Comparison of ENCODE assay signal across 8 cellular contexts in genomic region chr19:41264581-41265375, GRCh38. TPM values are rescaled to one million over a fixed set of nuclear protein-coding genes. Genes with fewer than 3 reads are reported as not detected.
A peak's percentile ranks its signal among the peaks of the same experiment; 100 is the strongest.
DNase-seq lines count a peak whose midpoint lies in the region; ATAC-seq, FAIRE-seq and TF ChIP-seq lines count a peak whose summit lies in the region.

No MANE protein-coding gene starts in this region.

- peak overlapping the region; percentile 91 for H3K4me2 ChIP-seq in GM23338
- H3K4me2 ChIP-seq in PC-3 (ENCODE audit: low read length): peak overlapping the region; percentile 80

- peak overlapping the region; percentile 94 for H3K4me3 Mint-ChIP-seq in GM23338

- H3K27ac Mint-ChIP-seq in GM23338: peak overlapping the region; percentile 99

- peaks cover 49% of the 10 kb centered on the region for H3K36me3 Mint-ChIP-seq in GM23338 (ENCODE audit: low read depth)

- H3K9me2 ChIP-seq in GM23338 (ENCODE audit: insufficient read depth): no peaks in the 10 kb centered on the region
- H3K9me2 ChIP-seq in PC-3 (replicated peaks; ENCODE audit: low read length): no peaks in the 10 kb centered on the region

- no peaks in the 10 kb centered on the region; the same call in 1 of the 3 replicates for H3K9me3 Mint-ChIP-seq in GM23338

- H3K4me1 ChIP-seq in BE2C (no peaks in the 10 kb centered on the region), GM23338 (ENCODE audit: insufficient read depth) (peaks cover 7% of the 10 kb centered on the region), PC-3 (ENCODE audit: insufficient read depth, low read length) (peaks cover 16% of the 10 kb centered on the region)

- H2AFZ ChIP-seq in GM23338: no peak overlapping the region
- peak overlapping the region; percentile 74 for H2AFZ ChIP-seq in PC-3 (ENCODE audit: low read length)

- H3K27me3 Mint-ChIP-seq in GM23338 (ENCODE audit: insufficient read depth, low read depth, poor library complexity): peaks cover 22% of the 10 kb centered on the region

- peak; percentile 11 for ATAC-seq in GM23338
- no peak for ATAC-seq in PC-3

- peaks cover 22% of the 10 kb centered on the region for H3F3A ChIP-seq in GM23338 (replicated peaks; ENCODE audit: low read depth)
- peaks cover 9% of the 10 kb centered on the region for H3F3A ChIP-seq in PC-3 (ENCODE audit: low read length, unreplicated experiment)

- CTCF ChIA-PET in PC-3 (lab: Charles Lee): no interaction called here

- H3K79me2 ChIP-seq in GM23338 (replicated peaks; ENCODE audit: insufficient read depth): peaks cover 60% of the 10 kb centered on the region
- peaks cover 56% of the 10 kb centered on the region for H3K79me2 ChIP-seq in PC-3 (ENCODE audit: low read length)

- peaks cover 42% of the 10 kb centered on the region for H3K36me3 ChIP-seq in BE2C
- peaks cover 20% of the 10 kb centered on the region for H3K36me3 ChIP-seq in GM23338 (ENCODE audit: insufficient read depth)
- peaks cover 21% of the 10 kb centered on the region for H3K36me3 ChIP-seq in PC-3 (ENCODE audit: low read depth, low read length)

- no TSS peak for BruUV-seq in PC-3 (replicated peaks; lab: Mats Ljungman, UMichigan)

- POLR2A ChIA-PET in PC-3 (lab: Charles Lee; ENCODE audit: unreplicated experiment): interaction anchor here (0.7 to 1.9 kb wide), 3 partner anchors 44 to 99 kb away, joined by 3 to 8 read pairs (median 5); partner anchors contain the start of gene AXL

- TF ChIP-seq CTCF in BE2C (IDR thresholded peaks at IDR 0.05; ENCODE audit: low read depth, low read length): no peak
- no peak for TF ChIP-seq CTCF in GM23338 (conservative IDR thresholded peaks at IDR 0.05; ENCODE audit: low read depth in 2 of 2)
- TF ChIP-seq CTCF in PC-3 (conservative IDR thresholded peaks at IDR 0.05; ENCODE audit: low read depth, low read length): no peak

- peak overlapping the region; percentile 93 for H3K27ac ChIP-seq in GM23338 (ENCODE audit: low read depth)
- H3K27ac ChIP-seq in PC-3 (ENCODE audit: low read length): peak overlapping the region; percentile 95

- H3K27me3 ChIP-seq in BE2C: 0 out of 2 replicates have a peak, but pooled peaks cover 4% of the 10 kb centered on the region
- H3K27me3 ChIP-seq in GM23338 (ENCODE audit: insufficient read depth): no peaks in the 10 kb centered on the region
- no peaks in the 10 kb centered on the region for H3K27me3 ChIP-seq in PC-3 (ENCODE audit: low read length)

- H3K4me1 Mint-ChIP-seq in GM23338: peaks cover 22% of the 10 kb centered on the region

- peak overlapping the region; percentile 100 for H3K9ac ChIP-seq in PC-3 (ENCODE audit: low read length)

- DNase-seq in BE2C (peak; percentile 57), GM23338 (ENCODE audit: low spot score) (peak; percentile 84), PC-3 (peak; percentile 46), head of caudate nucleus (peak in 39 of 42 donors; percentile 17 to 74 (median 41)), posterior cingulate gyrus (peak in 7 of 10 donors; percentile 14 to 84 (median 23)), urothelium cell line (ENCODE audit: low spot score) (peak; percentile 41), SW 1271 (lab: John Stamatoyannopoulos, UW) (no peak)
- DNase-seq in activated naive CD4-positive, alpha-beta T cell (lab: John Stamatoyannopoulos, UW): peak; percentile 42 to 66 (median 44)

- intact Hi-C loops in PC-3 (cut with micrococcal nuclease): loop anchor here (2.0 kb wide), 1 partner anchor 46 kb away; the partner anchor contains the start of gene CCDC97
- intact Hi-C loops in head of caudate nucleus (cut with DNase I): loop anchor here (2.0 to 10.0 kb wide), 2 partner anchors 44 to 170 kb away; partner anchors contain the start of gene DMAC2
- intact Hi-C loops in posterior cingulate gyrus (cut with DNase I): loop anchor here (2.0 kb wide), 1 partner anchor 44 kb away; no protein-coding TSS in a partner anchor

- H3K9me3 ChIP-seq in BE2C (no peaks in the 10 kb centered on the region), PC-3 (ENCODE audit: low read length) (no peaks in the 10 kb centered on the region)

- H3K4me3 ChIP-seq in BE2C (ENCODE audit: low read depth, low read length): peak overlapping the region; percentile 94
- H3K4me3 ChIP-seq in GM23338: peak overlapping the region; percentile 82
- H3K4me3 ChIP-seq in PC-3 (ENCODE audit: low read length): peak overlapping the region; percentile 97

- no peak for FAIRE-seq in urothelium cell line (lab: Jason Lieb, UNC)

- H4K20me1 ChIP-seq in GM23338 (replicated peaks; ENCODE audit: insufficient read depth): peaks cover 35% of the 10 kb centered on the region
- H4K20me1 ChIP-seq in PC-3 (ENCODE audit: low read length): peaks cover 7% of the 10 kb centered on the region; the same call in 1 of the 2 replicates

TF ChIP-seq in GM23338, 12 proteins besides CTCF, POLR2A, EP300 and RAD21 (continues in another document):
- 0 out of 2 replicates have a peak, but pooled peaks have one; percentile 14 for TF ChIP-seq ETS1 (IDR thresholded peaks at IDR 0.05)

RNA-seq across cellular contexts. Expression of gene HNRNPUL1, which starts 0.6 kb away (rescaled TPM):
- polyA plus RNA-seq in BE2C (2012; ENCODE audit: insufficient read depth, insufficient read length, low read depth): 344 TPM
- 166 and 204 TPM in 2 replicates for total RNA-seq in GM23338 (2014; rRNA removed; shearing (Covaris generic))
- 204 and 207 TPM in 2 replicates for polyA plus RNA-seq in GM23338 (2016; fragmentation: Nextera tagmentation; extraction: Ambion mirVana)
- 158 and 198 TPM in 2 replicates for total RNA-seq in PC-3 (2014; rRNA removed)

RNA-seq across cellular contexts. Expression of gene CCDC97, which starts 45.2 kb away (rescaled TPM):
- polyA plus RNA-seq in BE2C (2012; ENCODE audit: insufficient read depth, insufficient read length, low read depth): 54.0 TPM
- 8.0 and 9.7 TPM in 2 replicates for total RNA-seq in GM23338 (2014; rRNA removed; shearing (Covaris generic))
- polyA plus RNA-seq in GM23338 (2016; fragmentation: Nextera tagmentation; extraction: Ambion mirVana): 8.2 and 11.0 TPM in 2 replicates
- 18.3 and 18.4 TPM in 2 replicates for total RNA-seq in PC-3 (2014; rRNA removed)

RNA-seq across cellular contexts. Expression of gene AXL, which starts 45.8 kb away (rescaled TPM):
- polyA plus RNA-seq in BE2C (2012; ENCODE audit: insufficient read depth, insufficient read length, low read depth): 1.8 TPM
- 23.7 and 28.4 TPM in 2 replicates for total RNA-seq in GM23338 (2014; rRNA removed; shearing (Covaris generic))
- polyA plus RNA-seq in GM23338 (2016; fragmentation: Nextera tagmentation; extraction: Ambion mirVana): 7.5 and 9.0 TPM in 2 replicates
- total RNA-seq in PC-3 (2014; rRNA removed): 172 and 202 TPM in 2 replicates

Comparison
In these comparisons a context has a peak if more than half of its experiments do, and no peak if none do; other contexts are left out.
1. DNase-seq: peak in BE2C (single experiment), GM23338 (single experiment), PC-3 (single experiment), activated naive CD4-positive, alpha-beta T cell (4 of 4), head of caudate nucleus (39 of 42), posterior cingulate gyrus (7 of 10) and urothelium cell line (single experiment); none in SW 1271 (0 of 2).
2. Peak in every context shown above with its lines, with median percentiles within 50 percentile points of each other: H3K4me3 ChIP-seq.